In genomic region chr11:72823105-72823804, GRCh38 we compare ENCODE assay signal across 13 cellular contexts. TPM values are rescaled to one million over a fixed set of nuclear protein-coding genes. Genes with fewer than 3 reads are reported as not detected.
DNase-seq lines count a peak whose midpoint lies in the region; ATAC-seq, FAIRE-seq and TF ChIP-seq lines count a peak whose summit lies in the region.
"Had no signal": no experiment of that assay in that cellular context is flagged by ENCODE, and none has a peak within 500 bp of the region (broad histone marks: within the 10 kb centered on the region; RNA-seq: fewer than 3 reads in every experiment).

No MANE protein-coding gene starts in this region.

- no peak overlapping the region for H3K4me2 ChIP-seq in IMR-90 (ENCODE audit: low read depth, low read length)

- peak overlapping the region; percentile 55 for H3K27ac Mint-ChIP-seq in Calu3 (ENCODE audit: unreplicated experiment)
- peak overlapping the region in 2 of 5 experiments; percentile 29 to 38 for H3K27ac Mint-ChIP-seq in brain

- DNase-seq in Calu3 = no peak
- no peak for DNase-seq in IMR-90
- no peak for DNase-seq in psoas muscle
- no peak for DNase-seq in NCI-H2029 treated with DMSO at 0.1 percent for 48 hours (lab: John Stamatoyannopoulos, UW)
- no peak for DNase-seq in NCI-H187 treated with DMSO at 0.1 percent for 48 hours (lab: John Stamatoyannopoulos, UW)
- no peak for DNase-seq in GM12892 (ENCODE audit: insufficient read length)
- DNase-seq: activated CD4-positive, alpha-beta T cell treated with anti-CD3 and anti-CD28 coated beads, Interleukin-2, amount 50 U/mL, for 4 hours; aorta; NCI-H187; stimulated activated CD4-positive, alpha-beta T cell treated with anti-CD3 and anti-CD28 coated beads, Interleukin-4, amount 100 ng/mL, for 24 hours; T-helper 1 cell had no signal

- H2AK5ac ChIP-seq in IMR-90 (ENCODE audit: low read depth, low read length) = peak overlapping the region; percentile 24; the same call in 1 of the 2 replicates

- H3K36me3 Mint-ChIP-seq in Calu3 (ENCODE audit: insufficient read depth, unreplicated experiment) (peaks cover 9% of the 10 kb centered on the region), brain (no peaks in the 10 kb centered on the region)

- H3K23ac ChIP-seq in IMR-90 (ENCODE audit: low read depth, low read length) = no peak overlapping the region

- no TSS peak for BruUV-seq in Calu3 (replicated peaks; lab: Mats Ljungman, UMichigan)
- BruUV-seq in IMR-90 (replicated peaks; lab: Mats Ljungman, UMichigan) = no TSS peak

- no peak overlapping the region for H2BK15ac ChIP-seq in IMR-90 (ENCODE audit: low read depth, low read length)

- H4K5ac ChIP-seq in IMR-90 (ENCODE audit: low read depth, low read length) = no peak overlapping the region

- POLR2A ChIA-PET in IMR-90 (lab: Charles Lee; ENCODE audit: unreplicated experiment) = interaction anchor here (0.5 kb wide), 1 partner anchor 118 kb away, joined by 3 read pairs; no protein-coding TSS in a partner anchor

- H3K4me1 Mint-ChIP-seq in Calu3 (ENCODE audit: low read depth, unreplicated experiment) (no peaks in the 10 kb centered on the region), brain (peaks cover 17% of the 10 kb centered on the region)

- 100% methylated on average over 1 of the region's 9 CpGs; no CpG with 5 or more reads in 1 of the 2 experiments for WGBS in IMR-90 (ENCODE audit: extremely low coverage in 2 of 2, insufficient read length in 1 of 2), 2 experiments
- 83 to 93% (median 88%) methylated on average over 9 of the region's 9 CpGs for WGBS in psoas muscle, 3 donors

- H3K9me3 ChIP-seq in IMR-90 (ENCODE audit: control insufficient read depth, insufficient read depth, low read length) = no peaks in the 10 kb centered on the region
- H3K9me3 ChIP-seq in psoas muscle = no peaks in the 10 kb centered on the region

- FAIRE-seq in GM12892 (lab: Jason Lieb, UNC) = no peak

- no peak overlapping the region for H2AFZ ChIP-seq in IMR-90 (replicated peaks; ENCODE audit: low read length, poor library complexity)

- no peak overlapping the region for H3K4me3 ChIP-seq in IMR-90 (ENCODE audit: insufficient read depth, low read depth, low read length)
- H3K4me3 ChIP-seq in psoas muscle = no peak overlapping the region

- H2BK20ac ChIP-seq in IMR-90 (ENCODE audit: low read depth, low read length) = no peak overlapping the region

- no peaks in the 10 kb centered on the region for H3K36me3 ChIP-seq in IMR-90 (ENCODE audit: control insufficient read depth, insufficient read depth, low read length)
- H3K36me3 ChIP-seq in psoas muscle (ENCODE audit: insufficient read depth in 1 of 2, low read depth in 1 of 2) = peaks cover 0 to 13% of the 10 kb centered on the region in 2 donors

- TF ChIP-seq CTCF in Calu3 (IDR thresholded peaks at IDR 0.05; ENCODE audit: unreplicated experiment) (no peak), IMR-90 (conservative IDR thresholded peaks at IDR 0.05; ENCODE audit: low read depth, low read length) (no peak), brain (conservative IDR thresholded peaks at IDR 0.05) (no peak), psoas muscle (IDR thresholded peaks at IDR 0.05) (no peak)

- H3K27me3 ChIP-seq in IMR-90 (ENCODE audit: control insufficient read depth, insufficient read depth, low read length) (no peaks in the 10 kb centered on the region), psoas muscle (ENCODE audit: insufficient read depth in 3 of 3, low read length in 2 of 3) (no peaks in the 10 kb centered on the region)

- intact Hi-C loops in Calu3 (cut with micrococcal nuclease; ENCODE audit: unreplicated experiment) (no loop called here), IMR-90 (cut with micrococcal nuclease) (no loop called here), psoas muscle (cut with DNase I) (no loop called here)

- no peak overlapping the region for H3K27ac ChIP-seq in IMR-90 (ENCODE audit: insufficient read depth, low read length)
- peak overlapping the region; percentile 4 for H3K27ac ChIP-seq in psoas muscle

- no peak for TF ChIP-seq RAD21 in IMR-90 (IDR thresholded peaks at IDR 0.05; ENCODE audit: low read length)

- H3K9me3 Mint-ChIP-seq in Calu3 (ENCODE audit: low read depth, unreplicated experiment) (no peaks in the 10 kb centered on the region), brain (peaks cover 0 to 4% (median 0%) of the 10 kb centered on the region in 5 experiments)

- TF ChIP-seq POLR2A in IMR-90 (IDR thresholded peaks at IDR 0.05; ENCODE audit: low read depth, low read length) = no peak
- no peak for TF ChIP-seq POLR2A in GM12892 (IDR thresholded peaks at IDR 0.05; ENCODE audit: low read depth, low read length)

- no peak overlapping the region for H3K56ac ChIP-seq in IMR-90 (ENCODE audit: extremely low read depth, insufficient read depth, low read length)

- H3K9ac ChIP-seq in IMR-90 (ENCODE audit: low read depth, low read length) = no peak overlapping the region

- H3K79me1 ChIP-seq in IMR-90 (ENCODE audit: low read depth in 1 of 2, low read length in 2 of 2) = peaks cover 0 to 8% of the 10 kb centered on the region in 2 experiments; a peak in 1 of 4 replicates

- H3K4me3 Mint-ChIP-seq in Calu3 (ENCODE audit: low read depth, unreplicated experiment) (no peak overlapping the region), brain (peak overlapping the region; percentile 53 to 82 (median 55))

- H4K20me1 ChIP-seq in IMR-90 (ENCODE audit: insufficient read depth, low read length) = peaks cover 5% of the 10 kb centered on the region; the same call in 1 of the 2 replicates

- no peak overlapping the region for H2BK5ac ChIP-seq in IMR-90 (ENCODE audit: low read depth, low read length, poor library complexity, severe bottlenecking)

- dilution Hi-C loops in IMR-90 (cut with HindIII; ENCODE audit: low sequenced_read_pairs, unreplicated experiment) = no loop called here

- H3K27me3 Mint-ChIP-seq in Calu3 (ENCODE audit: unreplicated experiment) (no peaks in the 10 kb centered on the region), brain (no peaks in the 10 kb centered on the region)

- in situ Hi-C loops in IMR-90 (cut with MboI; ENCODE audit: low sequenced_read_pairs) = no loop called here

- H3K14ac ChIP-seq in IMR-90 (replicated peaks; ENCODE audit: low read depth, low read length) = no peak overlapping the region

- peak overlapping the region; percentile 70 for H2AK9ac ChIP-seq in IMR-90 (replicated peaks; ENCODE audit: low read depth, low read length, poor library complexity)

- CTCF ChIA-PET in Calu3 (lab: Charles Lee) = interaction anchor here (0.6 kb wide), 1 partner anchor 26 kb away, joined by 4 read pairs; no protein-coding TSS in a partner anchor
- CTCF ChIA-PET in IMR-90 (lab: Yijun Ruan, JAX) = no interaction called here

- ATAC-seq in IMR-90 (ENCODE audit: low read depth) (no peak), psoas muscle (no peak), GM21529 (IDR thresholded peaks at IDR 0.05; ENCODE audit: unreplicated experiment) (no peak)

- H4K8ac ChIP-seq in IMR-90 (ENCODE audit: low read depth in 2 of 2, low read length in 2 of 2) = no peak overlapping the region

- no peak overlapping the region for H3K18ac ChIP-seq in IMR-90 (ENCODE audit: low read depth, low read length)

- no peak overlapping the region for H4K91ac ChIP-seq in IMR-90 (ENCODE audit: insufficient read depth, low read depth, low read length)

- no peak overlapping the region for H3K4ac ChIP-seq in IMR-90 (ENCODE audit: low read depth, low read length)

- H3K9me1 ChIP-seq in IMR-90 (ENCODE audit: insufficient read depth, low read length) = peaks cover 11% of the 10 kb centered on the region

- no peak overlapping the region for H2BK120ac ChIP-seq in IMR-90 (ENCODE audit: low read depth, low read length)

- H3K4me1 ChIP-seq in IMR-90 (ENCODE audit: control insufficient read depth, insufficient read depth, low read length) (peaks cover 8% of the 10 kb centered on the region), psoas muscle (no peaks in the 10 kb centered on the region)

TF ChIP-seq in IMR-90, 13 proteins besides CTCF, POLR2A, EP300 and RAD21 (continues in another document):
- TF ChIP-seq FOS (IDR thresholded peaks at IDR 0.05; ENCODE audit: low read depth, low read length) (no peak), SMC3 (IDR thresholded peaks at IDR 0.05; ENCODE audit: low read depth, low read length) (no peak), MAZ (IDR thresholded peaks at IDR 0.05; ENCODE audit: borderline replicate concordance, low read depth, low read length) (no peak), BHLHE40 (IDR thresholded peaks at IDR 0.05; ENCODE audit: low read depth, low read length) (no peak), NFE2L2 (IDR thresholded peaks at IDR 0.05; ENCODE audit: low read depth, low read length) (no peak), USF2 (IDR thresholded peaks at IDR 0.05; ENCODE audit: low read depth, low read length) (no peak), MXI1 (IDR thresholded peaks at IDR 0.05; ENCODE audit: borderline replicate concordance, low read depth, low read length) (no peak), RFX5 (IDR thresholded peaks at IDR 0.05; ENCODE audit: low read depth, low read length) (no peak)

RNA-seq across cellular contexts. Expression of gene ATG16L2, which starts 9.0 kb away (rescaled TPM):
- total RNA-seq in Calu3 (2022) = 28.7 and 29.1 TPM in 2 replicates
- total RNA-seq in IMR-90 (2012; rRNA removed) = 1.3 and 1.4 TPM in 2 replicates
- polyA plus RNA-seq in IMR-90 (2012; rRNA removed) = 12.2 and 12.7 TPM in 2 replicates
- 2.9 and 5.8 TPM in 2 replicates for polyA plus RNA-seq in IMR-90 (2012; cell fraction: cytosol; rRNA removed)
- polyA plus RNA-seq in IMR-90 (2012; cell fraction: nucleus; rRNA removed; ENCODE audit: low replicate concordance) = 186 and 227 TPM in 2 replicates
- 6.2 TPM for polyA plus RNA-seq in brain (ENCODE audit: insufficient read depth, low read depth, low replicate concordance)
- total RNA-seq in psoas muscle = 1 to 10 TPM; 4.5 to 9.6 (median 5.4) TPM
- 1 to 10 TPM; 3.9 to 5.2 (median 4.7) TPM for polyA plus RNA-seq in psoas muscle
- 59.2 TPM for polyA plus RNA-seq in GM12892 (2012; ENCODE audit: missing spikeins)

RNA-seq across cellular contexts. Expression of gene STARD10, which starts 29.4 kb away (rescaled TPM):
- 55.1 and 68.9 TPM in 2 replicates for total RNA-seq in Calu3 (2022)
- total RNA-seq in IMR-90 (2012; rRNA removed) = 22.2 and 23.8 TPM in 2 replicates
- 32.9 and 37.4 TPM in 2 replicates for polyA plus RNA-seq in IMR-90 (2012; rRNA removed)
- 51.8 and 54.8 TPM in 2 replicates for polyA plus RNA-seq in IMR-90 (2012; cell fraction: cytosol; rRNA removed)
- 18.7 and 29.9 TPM in 2 replicates for polyA plus RNA-seq in IMR-90 (2012; cell fraction: nucleus; rRNA removed; ENCODE audit: low replicate concordance)
- 109 TPM for polyA plus RNA-seq in brain (ENCODE audit: insufficient read depth, low read depth, low replicate concordance)
- total RNA-seq in psoas muscle = 10 to 100 TPM; 47.3 to 70.7 (median 57.7) TPM
- 10 to 100 TPM; 18.6 to 99.9 (median 57.3) TPM for polyA plus RNA-seq in psoas muscle
- polyA plus RNA-seq in GM12892 (2012; ENCODE audit: missing spikeins) = 24.3 TPM
